32 cellular contexts compared by ENCODE assay signal in the genomic region with DNA sequence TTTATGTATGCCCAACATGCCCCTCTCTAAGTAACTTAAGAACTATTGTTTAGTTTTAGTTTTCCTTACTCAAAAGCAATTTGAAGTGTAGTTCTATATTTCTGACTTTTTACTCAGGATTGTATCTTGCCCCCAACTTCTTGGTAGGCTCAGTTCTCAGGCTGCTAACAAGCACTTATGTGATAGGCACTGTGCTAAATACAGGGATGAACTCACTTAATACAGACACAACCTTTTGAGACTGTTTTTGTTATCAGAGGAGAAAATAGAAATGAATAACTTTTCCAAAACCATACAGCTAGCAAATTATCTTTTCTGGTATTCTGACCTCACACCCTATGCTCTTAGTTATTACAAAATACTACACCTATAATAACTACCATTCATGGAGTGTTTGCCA.
"Had no signal": no experiment of that assay in that cellular context is flagged by ENCODE, and none has a peak within 500 bp of the region (broad histone marks: within the 10 kb centered on the region; RNA-seq: fewer than 3 reads in every experiment).

No MANE protein-coding gene starts in this region.

- H3K4me1 ChIP-seq: breast epithelium had no signal

- H3K9me3 ChIP-seq: body of pancreas, breast epithelium had no signal

- DNase-seq: activated B cell treated with CpG ODN at 0.5 μM for 24 hours; activated CD4-positive, alpha-beta memory T cell treated with anti-CD3 and anti-CD28 coated beads for 36 hours; activated CD4-positive, alpha-beta T cell treated with anti-CD3 and anti-CD28 coated beads for 4 hours; activated CD4-positive, alpha-beta T cell treated with anti-CD3 and anti-CD28 coated beads, Interleukin-2, amount 10 ng/mL, durations not matched to agents 24 days and 14 days; activated CD4-positive, alpha-beta T cell treated with anti-CD3 and anti-CD28 coated beads, Interleukin-2, amount 50 U/mL, for 1 hour; activated CD4-positive, alpha-beta T cell treated with anti-CD3 and anti-CD28 coated beads, Interleukin-2, amount 50 U/mL, for 4 hours; activated CD4-positive, CD25-positive, alpha-beta regulatory T cell treated with anti-CD3 and anti-CD28 coated beads, Interleukin-2, amount 50 U/mL, for 72 hours; activated CD8-positive, alpha-beta memory T cell treated with anti-CD3 and anti-CD28 coated beads, Interleukin-2, amount 50 U/mL, for 4 hours; activated CD8-positive, alpha-beta T cell treated with anti-CD3 and anti-CD28 coated beads for 36 hours; activated effector memory CD4-positive, alpha-beta T cell treated with anti-CD3 and anti-CD28 coated beads, Interleukin-2, amount 50 U/mL, for 16 hours; activated gamma-delta T cell treated with Interleukin-2 at 50 U/mL for 16 hours; activated naive CD4-positive, alpha-beta T cell; activated naive CD4-positive, alpha-beta T cell treated with anti-CD3 and anti-CD28 coated beads for 36 hours; activated naive CD4-positive, alpha-beta T cell treated with anti-CD3 and anti-CD28 coated beads, Interleukin-2, amount 50 U/mL, for 16 hours; activated naive CD8-positive, alpha-beta T cell treated with anti-CD3 and anti-CD28 coated beads for 36 hours; activated T-cell treated with anti-CD3 and anti-CD28 coated beads for 4 hours; activated T-cell treated with anti-CD3 and anti-CD28 coated beads, Interleukin-2, amount 50 U/mL, for 1 hour; activated T-cell treated with anti-CD3 and anti-CD28 coated beads, Interleukin-2, amount 50 U/mL, for 48 hours; adrenal gland; amniotic stem cell; aorta; body of pancreas; brain microvascular endothelial cell; caudate nucleus; cerebellar nuclear complex; T-helper 1 cell; T-helper 2 cell; T-helper 9 cell had no signal

- H3K27me3 ChIP-seq: adrenal gland, body of pancreas, brain microvascular endothelial cell, breast epithelium had no signal

- H3K4me3 ChIP-seq: adrenal gland, body of pancreas, breast epithelium had no signal

- H3K27ac ChIP-seq: adrenal gland, body of pancreas, brain microvascular endothelial cell, breast epithelium, VCaP had no signal

- ATAC-seq: activated CD8-positive, alpha-beta T cell treated with anti-CD3 and anti-CD28 coated beads for 36 hours; activated naive CD4-positive, alpha-beta T cell treated with anti-CD3 and anti-CD28 coated beads, Interleukin-2, amount 50 U/mL, for 72 hours; activated T-helper 17 cell treated with anti-CD3 and anti-CD28 coated beads, Interleukin-2, amount 50 U/mL, for 72 hours; body of pancreas had no signal

- H3K36me3 ChIP-seq: breast epithelium had no signal
